8 cellular contexts compared by ENCODE assay signal in the genomic region with DNA sequence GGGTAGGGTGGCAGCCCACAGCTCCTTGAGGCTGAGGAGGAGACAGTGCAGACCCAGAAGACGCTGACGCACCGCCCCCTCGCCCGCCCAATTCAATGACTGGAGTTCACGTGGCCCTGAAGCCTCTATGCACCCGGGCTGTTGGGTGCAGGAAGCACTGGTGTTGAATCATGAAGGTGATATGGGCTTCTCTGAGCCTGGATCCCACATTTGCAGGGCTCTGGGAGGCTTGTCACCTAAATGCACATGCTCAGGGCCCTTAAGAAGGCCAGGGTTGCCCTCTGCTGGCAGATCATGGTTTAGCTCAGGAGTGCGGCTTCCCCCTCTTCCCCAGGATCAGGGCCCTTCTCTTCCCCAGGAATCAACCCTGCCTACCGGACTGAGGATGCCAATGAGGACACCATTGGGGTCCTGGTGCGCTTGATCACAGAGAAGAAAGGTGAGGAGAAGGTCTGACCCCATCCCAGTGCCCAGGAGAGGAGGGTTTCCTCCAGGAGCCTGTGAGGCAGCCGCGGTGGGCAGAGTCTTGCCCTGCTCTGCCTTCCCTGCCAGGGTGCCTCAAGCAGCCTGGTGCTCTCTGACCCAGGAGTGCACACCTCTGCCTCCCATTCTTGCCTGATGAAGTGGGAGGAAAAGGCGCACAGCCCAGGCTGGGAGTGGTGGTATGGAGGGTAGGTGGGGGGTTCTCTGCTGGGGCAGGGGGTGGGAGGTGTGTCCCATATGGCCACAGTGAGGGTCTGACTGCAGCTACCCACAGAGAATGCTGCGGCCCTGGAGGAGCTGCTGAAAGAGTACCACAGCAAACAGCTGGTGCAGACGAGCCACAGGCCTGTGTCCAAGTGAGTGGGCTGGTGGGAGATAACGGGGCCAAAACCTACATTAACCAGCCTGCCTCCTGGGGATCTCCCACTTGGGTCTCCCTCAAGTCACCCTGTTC. TPM values are rescaled to one million over a fixed set of nuclear protein-coding genes. Genes with fewer than 3 reads are reported as not detected.
A peak's percentile ranks its signal among the peaks of the same experiment; 100 is the strongest.
DNase-seq lines count a peak whose midpoint lies in the region; ATAC-seq and TF ChIP-seq lines count a peak whose summit lies in the region.

No MANE protein-coding gene starts in this region.

- H3K9me3 Mint-ChIP-seq in activated T-cell treated with anti-CD3 and anti-CD28 coated beads, Interleukin-2, amount 50 U/mL, for 72 hours = no peaks in the 10 kb centered on the region
- no peaks in the 10 kb centered on the region for H3K9me3 Mint-ChIP-seq in neural progenitor cell

- 72% methylated on average over 16 of the region's 16 CpGs for WGBS in HUES64

- no peak overlapping the region for H3K4me3 ChIP-seq in HUES64 (ENCODE audit: low read length)
- H3K4me3 ChIP-seq in Panc1 (ENCODE audit: low read depth in 2 of 2, low read length in 2 of 2) = no peak overlapping the region
- no peak overlapping the region for H3K4me3 ChIP-seq in neural progenitor cell

- H3K79me2 ChIP-seq in neural progenitor cell (ENCODE audit: low read depth) = no peaks in the 10 kb centered on the region

- CTCF ChIA-PET in Panc1 (lab: Charles Lee) = interaction anchor here (0.5 to 1.5 kb wide), 13 partner anchors 9 to 573 kb away, joined by 3 to 50 read pairs (median 5); no protein-coding TSS in a partner anchor

- H3K9me3 ChIP-seq in HUES64 (ENCODE audit: insufficient read depth, low read depth, low read length) (no peaks in the 10 kb centered on the region), Panc1 (ENCODE audit: control insufficient read depth, insufficient read depth, low read depth, low read length) (no peaks in the 10 kb centered on the region), neural progenitor cell (ENCODE audit: low read depth) (no peaks in the 10 kb centered on the region)

- H2AFZ ChIP-seq in neural progenitor cell (replicated peaks) = no peak overlapping the region

- H3K27ac ChIP-seq in HUES64 (ENCODE audit: low read depth, low read length) (no peak overlapping the region), Panc1 (ENCODE audit: low read length) (no peak overlapping the region; the same call in 1 of the 2 replicates), neural progenitor cell (no peak overlapping the region)

- H3K9ac ChIP-seq in HUES64 (ENCODE audit: low read depth, low read length) = 0 out of 2 replicates have a peak overlapping the region, but pooled peaks have one; percentile 6
- H3K9ac ChIP-seq in neural progenitor cell = no peak overlapping the region

- H3K27ac Mint-ChIP-seq in activated T-cell treated with anti-CD3 and anti-CD28 coated beads, Interleukin-2, amount 50 U/mL, for 72 hours = no peak overlapping the region
- no peak overlapping the region for H3K27ac Mint-ChIP-seq in neural progenitor cell

- H3K4me1 ChIP-seq in HUES64 (ENCODE audit: insufficient read depth, low read length) (no peaks in the 10 kb centered on the region), Panc1 (ENCODE audit: control insufficient read depth, insufficient read depth, low read length) (no peaks in the 10 kb centered on the region), neural progenitor cell (no peaks in the 10 kb centered on the region)

- peaks cover 0 to 5% of the 10 kb centered on the region in 2 donors for H3K36me3 Mint-ChIP-seq in activated T-cell treated with anti-CD3 and anti-CD28 coated beads, Interleukin-2, amount 50 U/mL, for 72 hours (ENCODE audit: insufficient read depth in 2 of 2)
- no peaks in the 10 kb centered on the region for H3K36me3 Mint-ChIP-seq in neural progenitor cell

- H3K27me3 Mint-ChIP-seq in activated T-cell treated with anti-CD3 and anti-CD28 coated beads, Interleukin-2, amount 50 U/mL, for 72 hours (ENCODE audit: low read depth) = no peaks in the 10 kb centered on the region
- H3K27me3 Mint-ChIP-seq in neural progenitor cell (ENCODE audit: insufficient read depth, low read depth) = peaks cover 16% of the 10 kb centered on the region

- in situ Hi-C loops in Panc1 (cut with HindIII; ENCODE audit: low pct_unique_long_range_greater_than_20kb, low sequenced_read_pairs) = no loop called here

- DNase-seq in DMS 273 treated with DMSO at 0.1 percent for 48 hours (lab: John Stamatoyannopoulos, UW) (peak; percentile 17), Panc1 (ENCODE audit: low read depth, low spot score) (peak; percentile 47), fibroblast of peridontal ligament (ENCODE audit: extremely low read depth) (peak; percentile 81), neural progenitor cell (ENCODE audit: low spot score) (peak; percentile 85), superior temporal gyrus (ENCODE audit: extremely low spot score) (peak; percentile 88)
- DNase-seq in activated T-cell treated with anti-CD3 and anti-CD28 coated beads, Interleukin-2, amount 50 U/mL, for 72 hours = peak; percentile 64 to 65

- TF ChIP-seq CTCF in Panc1 (IDR thresholded peaks at IDR 0.05) = peak; percentile 93
- peak; percentile 88 for TF ChIP-seq CTCF in neural progenitor cell (IDR thresholded peaks at IDR 0.05)

- intact Hi-C loops in Panc1 (cut with micrococcal nuclease; ENCODE audit: unreplicated experiment) = loop anchor here (1.0 to 10.0 kb wide), 2 partner anchors 42 to 89 kb away; partner anchors contain the start of gene ARHGEF17

- no TSS peak for BruUV-seq in Panc1 (replicated peaks; lab: Mats Ljungman, UMichigan)

- H3K27me3 ChIP-seq in HUES64 (ENCODE audit: insufficient read depth, low read length) (no peaks in the 10 kb centered on the region), Panc1 (ENCODE audit: control insufficient read depth, insufficient read depth, low read length) (no peaks in the 10 kb centered on the region), neural progenitor cell (no peaks in the 10 kb centered on the region)

- POLR2A ChIA-PET in Panc1 (lab: Charles Lee) = interaction anchor here (0.6 to 0.7 kb wide), 2 partner anchors 8 to 1310 kb away, joined by 3 read pairs; no protein-coding TSS in a partner anchor

- no peaks in the 10 kb centered on the region for H3K4me1 Mint-ChIP-seq in activated T-cell treated with anti-CD3 and anti-CD28 coated beads, Interleukin-2, amount 50 U/mL, for 72 hours (ENCODE audit: low read depth)
- H3K4me1 Mint-ChIP-seq in neural progenitor cell = peaks cover 9% of the 10 kb centered on the region

- no peak overlapping the region for H3K4me2 ChIP-seq in neural progenitor cell

- ATAC-seq in Panc1 (peak; percentile 89), GM19467 (IDR thresholded peaks at IDR 0.05; ENCODE audit: unreplicated experiment) (no peak)
- ATAC-seq in activated T-cell treated with anti-CD3 and anti-CD28 coated beads, Interleukin-2, amount 50 U/mL, for 72 hours (replicated peaks in 1 of 2) = peak; percentile 63 to 68

- no peak overlapping the region for H3K4me3 Mint-ChIP-seq in activated T-cell treated with anti-CD3 and anti-CD28 coated beads, Interleukin-2, amount 50 U/mL, for 72 hours
- H3K4me3 Mint-ChIP-seq in neural progenitor cell = no peak overlapping the region

- H3F3A ChIP-seq in neural progenitor cell (ENCODE audit: low read depth) = no peaks in the 10 kb centered on the region

- peaks cover 20% of the 10 kb centered on the region for H4K20me1 ChIP-seq in neural progenitor cell (ENCODE audit: low read depth)

- H3K36me3 ChIP-seq in HUES64 (ENCODE audit: insufficient read depth, low read length) = no peaks in the 10 kb centered on the region; the same call in 1 of the 2 replicates
- no peaks in the 10 kb centered on the region for H3K36me3 ChIP-seq in Panc1 (ENCODE audit: control insufficient read depth, insufficient read depth, low read length)
- no peaks in the 10 kb centered on the region for H3K36me3 ChIP-seq in neural progenitor cell

RNA-seq across cellular contexts. Expression of gene RELT, which starts 17.5 kb away (rescaled TPM):
- 5.1 TPM for polyA plus RNA-seq in HUES64 (2013, experiment 1 of 2)
- 6.0 TPM for polyA plus RNA-seq in HUES64 (2013, experiment 2 of 2)
- total RNA-seq in Panc1 (2021; ENCODE audit: unreplicated experiment) (11.3 TPM), neural progenitor cell (ENCODE audit: low replicate concordance) (5.4 and 15.0 TPM in 2 replicates)
- 5.9 TPM for polyA plus RNA-seq in Panc1 (2012; ENCODE audit: insufficient read length)
- 10 to 100 TPM; 17.3 to 19.6 TPM for total RNA-seq in activated T-cell treated with anti-CD3 and anti-CD28 coated beads, Interleukin-2, amount 50 U/mL, for 72 hours

Comparison
In these comparisons a context has a peak if more than half of its experiments do, and no peak if none do; other contexts are left out.
1. DNase-seq: peak in every context shown above with its lines; median percentile 88 in superior temporal gyrus; 85 in neural progenitor cell; 81 in fibroblast of peridontal ligament; 64 in activated T-cell treated with anti-CD3 and anti-CD28 coated beads, Interleukin-2, amount 50 U/mL, for 72 hours; 47 in Panc1; 17 in DMS 273 treated with DMSO at 0.1 percent for 48 hours.